Comparison of ENCODE assay signal across 8 cellular contexts in the genomic region with DNA sequence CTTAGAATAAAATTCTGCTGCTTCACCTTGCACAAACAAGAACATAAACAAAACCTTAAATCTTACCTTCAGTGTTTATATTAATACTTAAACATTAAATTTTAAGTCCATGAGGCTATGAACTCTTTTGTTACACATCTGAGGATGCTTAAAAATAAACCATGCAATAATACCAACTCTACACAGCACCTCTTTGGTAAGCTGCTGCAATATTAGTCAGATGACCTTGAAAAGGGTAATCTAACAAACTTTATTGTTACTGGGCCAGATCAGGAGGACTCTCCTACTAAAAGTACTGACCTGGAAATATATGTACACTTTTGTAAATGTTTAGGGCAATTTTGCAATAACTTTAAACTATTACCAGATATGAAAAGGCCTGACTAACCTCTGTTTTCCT. TPM values are rescaled to one million over a fixed set of nuclear protein-coding genes. Genes with fewer than 3 reads are reported as not detected.
DNase-seq lines count a peak whose midpoint lies in the region; ATAC-seq, FAIRE-seq and TF ChIP-seq lines count a peak whose summit lies in the region.

No MANE protein-coding gene starts in this region.

- H3K4me2 ChIP-seq in smooth muscle cell = peak overlapping the region; percentile 93

- no peak for FAIRE-seq in HTR-8/SVneo (lab: Jason Lieb, UNC)

- no peaks in the 10 kb centered on the region for H3K4me1 ChIP-seq in HEK293 (ENCODE audit: control insufficient read depth, insufficient read depth, low read length)
- no peaks in the 10 kb centered on the region for H3K4me1 ChIP-seq in iPS DF 6.9 (ENCODE audit: control insufficient read depth, insufficient read depth, low read length)
- H3K4me1 ChIP-seq in smooth muscle cell (ENCODE audit: low read depth) = peaks cover 6% of the 10 kb centered on the region

- CTCF ChIA-PET in HEK293 (lab: Yijun Ruan, JAX) = interaction anchor here (0.6 to 0.8 kb wide), 2 partner anchors 11 to 231 kb away, joined by 3 to 4 read pairs; no protein-coding TSS in a partner anchor
- CTCF ChIA-PET in activated CD8-positive, alpha-beta T cell treated with anti-CD3 and anti-CD28 coated beads for 36 hours (lab: Charles Lee) = interaction anchor here (0.7 to 1.8 kb wide), 4 partner anchors 9 to 433 kb away, joined by 3 to 5 read pairs (median 3); no protein-coding TSS in a partner anchor

- H3K36me3 ChIP-seq in HEK293 (ENCODE audit: control insufficient read depth in 2 of 2, insufficient read depth in 1 of 2, low read length in 2 of 2) (peaks cover 12 to 44% of the 10 kb centered on the region in 2 experiments; a peak in 2 of 3 replicates), iPS DF 6.9 (ENCODE audit: control insufficient read depth, insufficient read depth, low read length) (peaks cover 4% of the 10 kb centered on the region; the same call in 1 of the 2 replicates), smooth muscle cell (ENCODE audit: low read depth) (peaks cover 7% of the 10 kb centered on the region)

- H3K79me2 ChIP-seq in smooth muscle cell (ENCODE audit: low read depth) = peaks cover 32% of the 10 kb centered on the region

- H2AFZ ChIP-seq in smooth muscle cell (ENCODE audit: low read depth) = peak overlapping the region; percentile 40

- peak overlapping the region; percentile 67 for H3K9ac ChIP-seq in smooth muscle cell (ENCODE audit: low read depth)

- H3K27me3 Mint-ChIP-seq in activated CD8-positive, alpha-beta T cell treated with anti-CD3 and anti-CD28 coated beads for 36 hours = no peaks in the 10 kb centered on the region

- peak overlapping the region; percentile 99 for H3K27ac Mint-ChIP-seq in activated CD8-positive, alpha-beta T cell treated with anti-CD3 and anti-CD28 coated beads for 36 hours

- POLR2A ChIA-PET in HEK293 (lab: Yijun Ruan, JAX) = interaction anchor here (1.1 to 1.2 kb wide), 2 partner anchors 12 to 64 kb away, joined by 3 to 4 read pairs; partner anchors contain the start of gene NRAS
- POLR2A ChIA-PET in activated CD8-positive, alpha-beta T cell treated with anti-CD3 and anti-CD28 coated beads for 36 hours (lab: Charles Lee) = interaction anchor here (0.9 to 1.4 kb wide), 4 partner anchors 22 to 110 kb away, joined by 3 to 7 read pairs (median 4); partner anchors contain the start of genes CSDE1, DENND2C and NRAS

- H3K9me3 Mint-ChIP-seq in activated CD8-positive, alpha-beta T cell treated with anti-CD3 and anti-CD28 coated beads for 36 hours = no peaks in the 10 kb centered on the region

- peak overlapping the region; percentile 74 for H3K27ac ChIP-seq in HEK293 (ENCODE audit: extremely low read depth, low read depth, low read length)
- no peak overlapping the region for H3K27ac ChIP-seq in iPS DF 6.9 (ENCODE audit: low read length)
- H3K27ac ChIP-seq in smooth muscle cell (ENCODE audit: low read depth) = peak overlapping the region; percentile 75

- H3K4me3 ChIP-seq in HEK293 (ENCODE audit: low read depth, low read length) (peak overlapping the region; percentile 95), iPS DF 6.9 (ENCODE audit: low read length) (peak overlapping the region; percentile 91; the same call in 1 of the 2 replicates), smooth muscle cell (peak overlapping the region; percentile 77)

- DNase-seq in activated CD8-positive, alpha-beta T cell treated with anti-CD3 and anti-CD28 coated beads for 36 hours = no peak
- DNase-seq in iPS DF 6.9 (ENCODE audit: low read depth, low spot score) (no peak), smooth muscle cell (lab: John Stamatoyannopoulos, UW; ENCODE audit: unreplicated experiment) (no peak), HTR-8/SVneo (ENCODE audit: insufficient read length, low spot score) (no peak), NCI-H748 (lab: John Stamatoyannopoulos, UW; ENCODE audit: unreplicated experiment) (no peak), NCI-H510A treated with DMSO at 0.1 percent for 48 hours (lab: John Stamatoyannopoulos, UW) (no peak), sciatic nerve (ENCODE audit: low spot score) (no peak)

- H3K9me3 ChIP-seq in HEK293 (ENCODE audit: control insufficient read depth, insufficient read depth, low read depth, low read length) (no peaks in the 10 kb centered on the region), iPS DF 6.9 (ENCODE audit: control insufficient read depth, insufficient read depth, low read length) (no peaks in the 10 kb centered on the region), smooth muscle cell (replicated peaks; ENCODE audit: low read depth) (no peaks in the 10 kb centered on the region)

- H3K27me3 ChIP-seq in iPS DF 6.9 (ENCODE audit: control insufficient read depth, insufficient read depth, low read length) = no peaks in the 10 kb centered on the region
- peaks cover 19% of the 10 kb centered on the region for H3K27me3 ChIP-seq in smooth muscle cell (ENCODE audit: low read depth)

- H3K36me3 Mint-ChIP-seq in activated CD8-positive, alpha-beta T cell treated with anti-CD3 and anti-CD28 coated beads for 36 hours (ENCODE audit: low read depth) = peaks cover 27% of the 10 kb centered on the region

- H3K4me1 Mint-ChIP-seq in activated CD8-positive, alpha-beta T cell treated with anti-CD3 and anti-CD28 coated beads for 36 hours (ENCODE audit: low read depth) = peaks cover 24% of the 10 kb centered on the region

- H4K20me1 ChIP-seq in smooth muscle cell (ENCODE audit: low read depth) = no peaks in the 10 kb centered on the region

- ATAC-seq in activated CD8-positive, alpha-beta T cell treated with anti-CD3 and anti-CD28 coated beads for 36 hours = no peak
- no peak for ATAC-seq in sciatic nerve

- intact Hi-C loops in activated CD8-positive, alpha-beta T cell treated with anti-CD3 and anti-CD28 coated beads for 36 hours (cut with micrococcal nuclease) = loop anchor here (2.0 kb wide), 1 partner anchor 23 kb away; the partner anchor contains the start of gene CSDE1
- intact Hi-C loops in sciatic nerve (cut with DNase I) = no loop called here

- H3K4me3 Mint-ChIP-seq in activated CD8-positive, alpha-beta T cell treated with anti-CD3 and anti-CD28 coated beads for 36 hours = peak overlapping the region; percentile 100

- TF ChIP-seq CTCF in HEK293 (tag by site-specific recombination; IDR thresholded peaks at IDR 0.05) (no peak), smooth muscle cell (IDR thresholded peaks at IDR 0.05; ENCODE audit: borderline replicate concordance, insufficient read depth, poor library complexity, severe bottlenecking) (no peak)
- TF ChIP-seq CTCF in activated CD8-positive, alpha-beta T cell treated with anti-CD3 and anti-CD28 coated beads for 36 hours (IDR thresholded peaks at IDR 0.05) = no peak

- no peaks in the 10 kb centered on the region for H3F3A ChIP-seq in smooth muscle cell (ENCODE audit: low read depth)

TF ChIP-seq in HEK293, 187 proteins besides CTCF, POLR2A, EP300 and RAD21:
- TF ChIP-seq ZNF214 (tag by site-specific recombination; IDR thresholded peaks at IDR 0.05; ENCODE audit: borderline replicate concordance) (no peak), SALL2 (tag by site-specific recombination; IDR thresholded peaks at IDR 0.05; ENCODE audit: borderline replicate concordance) (no peak), ZNF558 (tag by site-specific recombination; IDR thresholded peaks at IDR 0.05) (no peak), ZNF768 (tag by site-specific recombination; IDR thresholded peaks at IDR 0.05) (no peak), GFI1B (tag by site-specific recombination; IDR thresholded peaks at IDR 0.05) (no peak), ZBTB21 (tag by site-specific recombination; IDR thresholded peaks at IDR 0.05) (no peak), PATZ1 (tag by site-specific recombination; IDR thresholded peaks at IDR 0.05) (no peak), ZNF48 (tag by site-specific recombination; IDR thresholded peaks at IDR 0.05) (no peak), ZNF510 (tag by site-specific recombination; IDR thresholded peaks at IDR 0.05; ENCODE audit: insufficient replicate concordance) (no peak)

RNA-seq across cellular contexts. Expression of gene SIKE1, which starts 0.8 kb away (rescaled TPM):
- 10 to 100 TPM; 68.1 to 68.7 TPM for total RNA-seq in activated CD8-positive, alpha-beta T cell treated with anti-CD3 and anti-CD28 coated beads for 36 hours
- total RNA-seq in smooth muscle cell (70.5 and 84.4 TPM in 2 replicates), sciatic nerve (35.4 TPM)
- polyA plus RNA-seq in smooth muscle cell = 37.0 and 54.8 TPM in 2 replicates

RNA-seq across cellular contexts. Expression of gene CSDE1, which starts 21.9 kb away (rescaled TPM):
- 100 to 1,000 TPM; 496 to 514 TPM for total RNA-seq in activated CD8-positive, alpha-beta T cell treated with anti-CD3 and anti-CD28 coated beads for 36 hours
- total RNA-seq in smooth muscle cell (768 and 827 TPM in 2 replicates), sciatic nerve (592 TPM)
- polyA plus RNA-seq in smooth muscle cell = 160 and 173 TPM in 2 replicates
